ENCODE assay signal across 18 cellular contexts in genomic region chr11:133669371-133670046, GRCh38.
DNase-seq lines count a peak whose midpoint lies in the region; ATAC-seq and TF ChIP-seq lines count a peak whose summit lies in the region.
"Had no signal": no experiment of that assay in that cellular context is flagged by ENCODE, and none has a peak within 500 bp of the region (broad histone marks: within the 10 kb centered on the region; RNA-seq: fewer than 3 reads in every experiment).

No MANE protein-coding gene starts in this region.

- H3K9me3 Mint-ChIP-seq in T-cell, result peaks cover 0 to 6% (median 0%) of the 10 kb centered on the region in 3 donors

- TF ChIP-seq EP300 in esophagus muscularis mucosa (IDR thresholded peaks at IDR 0.05), result no peak

- H3K27me3 ChIP-seq in HUES64 (ENCODE audit: insufficient read depth, low read length) (no peaks in the 10 kb centered on the region), esophagus muscularis mucosa (peaks cover 0 to 7% (median 0%) of the 10 kb centered on the region in 4 donors)

- H3K36me3 ChIP-seq in HUES64 (ENCODE audit: insufficient read depth, low read length), result no peaks in the 10 kb centered on the region
- no peaks in the 10 kb centered on the region for H3K36me3 ChIP-seq in esophagus muscularis mucosa

- intact Hi-C loops in esophagus muscularis mucosa (cut with DNase I), result no loop called here

- TF ChIP-seq CTCF in esophagus muscularis mucosa (IDR thresholded peaks at IDR 0.05), result no peak

- H3K27me3 Mint-ChIP-seq in T-cell, result peaks cover 0 to 5% of the 10 kb centered on the region in 2 donors

- H3K36me3 Mint-ChIP-seq in T-cell, result no peaks in the 10 kb centered on the region

- H3K4me3 ChIP-seq in HUES64 (ENCODE audit: low read length) (no peak overlapping the region), esophagus muscularis mucosa (no peak overlapping the region)
- H3K4me3 ChIP-seq: A549, K562 had no signal

- H3K4me1 Mint-ChIP-seq in T-cell, result no peaks in the 10 kb centered on the region

- H3K4me1 ChIP-seq in HUES64 (ENCODE audit: insufficient read depth, low read length) (peaks cover 11% of the 10 kb centered on the region; the same call in 1 of the 2 replicates), esophagus muscularis mucosa (no peaks in the 10 kb centered on the region)
- H3K4me1 ChIP-seq: A549, Caco-2 had no signal

- H3K9me3 ChIP-seq in HUES64 (ENCODE audit: insufficient read depth, low read depth, low read length) (no peaks in the 10 kb centered on the region), esophagus muscularis mucosa (no peaks in the 10 kb centered on the region)
- H3K9me3 ChIP-seq: A549, Caco-2 had no signal

- DNase-seq in CMK (ENCODE audit: low read depth), result peak; percentile 7
- peak; percentile 74 for DNase-seq in NOMO-1 treated with DMSO at 0.1 percent for 48 hours (lab: John Stamatoyannopoulos, UW; ENCODE audit: unreplicated experiment)
- peak; percentile 74 for DNase-seq in esophagus muscularis mucosa (ENCODE audit: extremely low spot score)
- no peak for DNase-seq in NCI-H187 (lab: John Stamatoyannopoulos, UW)
- no peak for DNase-seq in AG08395 (ENCODE audit: low spot score)
- DNase-seq in stimulated activated CD4-positive, alpha-beta T cell treated with anti-CD3 and anti-CD28 coated beads, Interleukin-12 subunit alpha, Interleukin-12 subunit beta, amount 100 ng/mL, for 4 hours, result no peak
- DNase-seq in T-cell, result no peak
- DNase-seq: Caco-2, DMS153, HCEC 1CT, NCI-H1048, NCI-H1436 treated with DMSO at 0.1 percent for 48 hours, NCI-H2081, NCI-H510A had no signal

- 77% methylated on average over 12 of the region's 12 CpGs for WGBS in HUES64
- WGBS in esophagus muscularis mucosa, result 67% methylated on average over 12 of the region's 12 CpGs

- H3K27ac Mint-ChIP-seq in T-cell, result no peak overlapping the region

- ATAC-seq in T-cell (replicated peaks in 1 of 4), result no peak
- ATAC-seq: A549, K562 had no signal

- H3K9ac ChIP-seq in HUES64 (ENCODE audit: low read depth, low read length), result 0 out of 2 replicates have a peak overlapping the region, but pooled peaks have one; percentile 25

- CTCF ChIA-PET in T-cell (lab: Charles Lee), result no interaction called here

- H3K27ac ChIP-seq in HUES64 (ENCODE audit: low read depth, low read length), result no peak overlapping the region
- no peak overlapping the region for H3K27ac ChIP-seq in esophagus muscularis mucosa (replicated peaks in 1 of 4)
- H3K27ac ChIP-seq: A549, RWPE1 had no signal

- H3K4me3 Mint-ChIP-seq in T-cell, result no peak overlapping the region

- TF ChIP-seq POLR2A in esophagus muscularis mucosa (IDR thresholded peaks at IDR 0.05; ENCODE audit: low read depth), result no peak

- POLR2A ChIA-PET in T-cell (lab: Charles Lee), result no interaction called here

Comparison
In these comparisons a context has a peak if more than half of its experiments do, and no peak if none do; other contexts are left out.
1. DNase-seq: peak in CMK (single experiment), NOMO-1 treated with DMSO at 0.1 percent for 48 hours (single experiment) and esophagus muscularis mucosa (single experiment); none in NCI-H187 (0 of 2), AG08395 (single experiment), stimulated activated CD4-positive, alpha-beta T cell treated with anti-CD3 and anti-CD28 coated beads, Interleukin-12 subunit alpha, Interleukin-12 subunit beta, amount 100 ng/mL, for 4 hours (single experiment) and T-cell (0 of 34).